8 cellular contexts compared by ENCODE assay signal in the genomic region with DNA sequence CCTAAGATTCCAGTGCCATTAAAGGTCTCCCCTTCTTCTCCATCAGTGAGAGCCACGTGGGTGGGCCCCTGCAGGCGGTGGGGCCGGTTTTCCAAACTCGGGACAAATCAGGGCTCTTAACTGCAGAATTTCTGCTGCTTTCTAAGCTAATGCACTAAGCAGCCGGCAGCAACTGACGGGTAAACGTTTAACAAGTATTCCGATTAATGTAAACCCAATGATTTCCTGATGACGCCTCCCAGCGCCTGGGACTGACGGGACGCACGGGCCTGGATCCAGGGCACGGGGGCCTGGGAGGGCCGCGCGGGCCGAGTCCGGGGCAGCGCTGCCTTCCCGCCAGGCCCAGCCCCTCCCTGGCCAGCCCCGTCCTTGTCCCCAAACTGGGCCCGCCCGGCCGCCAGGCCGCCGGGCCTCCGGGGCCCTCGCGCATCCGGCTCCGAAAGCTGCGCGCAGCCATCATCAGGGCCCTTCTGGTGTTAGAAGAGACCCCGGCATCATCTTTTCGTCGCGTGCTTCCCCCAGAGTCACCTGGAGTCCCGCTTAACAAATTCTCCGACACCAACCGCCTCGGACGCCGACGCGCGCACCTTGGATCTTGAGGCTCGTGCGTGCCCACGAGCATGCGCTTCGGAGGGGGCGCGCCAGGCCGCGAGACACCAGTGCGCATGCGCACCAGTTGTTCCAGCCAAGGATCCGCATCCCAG. TPM values are rescaled to one million over a fixed set of nuclear protein-coding genes. Genes with fewer than 3 reads are reported as not detected.
A peak's percentile ranks its signal among the peaks of the same experiment; 100 is the strongest.
DNase-seq lines count a peak whose midpoint lies in the region; ATAC-seq and TF ChIP-seq lines count a peak whose summit lies in the region.

MLH3 (minus strand) TSS at position 616 of the 704 bp plus-strand sequence. CDS start 1,812 bp downstream, outside the sequence.

- H3K9me3 ChIP-seq in right atrium auricular region, result no peaks in the 10 kb centered on the region

- H3K36me3 ChIP-seq in right atrium auricular region (no peaks in the 10 kb centered on the region), urinary bladder (ENCODE audit: insufficient read depth) (no peaks in the 10 kb centered on the region)

- peak in 1 of 2 donors; percentile 30 for TF ChIP-seq CTCF in right atrium auricular region (IDR thresholded peaks at IDR 0.05)

- under 1% methylated on average over 59 of the region's 59 CpGs for WGBS in urinary bladder

- H3K4me3 ChIP-seq in GM08714 (ENCODE audit: low read length), result peak within 1 kb of the TSS; percentile 63; the same call in 1 of the 2 replicates
- peak within 1 kb of the TSS; percentile 50 to 67 for H3K4me3 ChIP-seq in right atrium auricular region
- peak within 1 kb of the TSS; percentile 61 for H3K4me3 ChIP-seq in urinary bladder (ENCODE audit: low read depth, low read length)

- ATAC-seq in HG02840 (IDR thresholded peaks at IDR 0.05; ENCODE audit: low FRiP score, unreplicated experiment), result peak; percentile 72

- peaks cover 0 to 22% of the 10 kb centered on the region in 2 donors for H3K4me1 ChIP-seq in right atrium auricular region
- H3K4me1 ChIP-seq in urinary bladder (ENCODE audit: insufficient read depth), result no peaks in the 10 kb centered on the region

- H3K27me3 ChIP-seq in right atrium auricular region, result no peaks in the 10 kb centered on the region

- DNase-seq in NCI-H1694 treated with DMSO at 0.1 percent for 48 hours (lab: John Stamatoyannopoulos, UW) (peak; percentile 91), T-helper 22 cell (ENCODE audit: low read depth) (peak; percentile 65), anterior cingulate cortex (lab: John Stamatoyannopoulos, UW) (peak in 57 of 58 donors; percentile 9 to 85 (median 70)), right atrium auricular region (ENCODE audit: low spot score) (peak; percentile 85), pulmonary artery endothelial cell (ENCODE audit: low read depth, low spot score) (no peak)

- H3K27ac ChIP-seq in right atrium auricular region (peak within 1 kb of the TSS; percentile 90 to 93), urinary bladder (ENCODE audit: low read depth) (peak within 1 kb of the TSS; percentile 79)

RNA-seq across cellular contexts. Expression of gene MLH3, which starts in this region (rescaled TPM):
- total RNA-seq in right atrium auricular region, result 10 to 100 TPM; 16.1 to 19.1 TPM
- total RNA-seq in pulmonary artery endothelial cell, result 15.0 and 20.0 TPM in 2 replicates
- 97.1 TPM for total RNA-seq in urinary bladder
- polyA plus RNA-seq in urinary bladder, result 15.3 TPM
